ENCODE assay signal across 1 cellular context in the genomic region with DNA sequence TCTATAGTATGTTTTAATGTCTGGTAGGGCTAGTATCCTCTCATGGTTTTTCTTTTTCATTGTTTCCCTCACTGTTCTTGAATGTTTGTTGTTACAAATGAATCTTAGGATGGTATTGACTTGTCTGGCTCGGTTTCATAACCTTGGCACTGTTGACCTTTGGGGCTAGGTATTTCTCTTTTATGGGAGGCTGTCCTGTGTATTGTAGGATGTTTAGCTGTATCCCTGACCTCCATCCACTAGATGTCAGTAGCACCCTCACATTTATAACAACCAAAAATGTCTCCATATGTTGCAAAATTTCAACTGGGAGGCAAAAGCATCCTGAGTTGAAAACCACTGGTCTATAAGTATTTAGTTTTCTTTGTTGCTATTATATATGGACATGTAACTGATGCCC.
TF ChIP-seq lines count a peak whose summit lies in the region.

No MANE protein-coding gene starts in this region.

TF ChIP-seq in liver, 16 proteins besides CTCF, POLR2A, EP300 and RAD21 (continued from another document):
- TF ChIP-seq, protein P1, sequence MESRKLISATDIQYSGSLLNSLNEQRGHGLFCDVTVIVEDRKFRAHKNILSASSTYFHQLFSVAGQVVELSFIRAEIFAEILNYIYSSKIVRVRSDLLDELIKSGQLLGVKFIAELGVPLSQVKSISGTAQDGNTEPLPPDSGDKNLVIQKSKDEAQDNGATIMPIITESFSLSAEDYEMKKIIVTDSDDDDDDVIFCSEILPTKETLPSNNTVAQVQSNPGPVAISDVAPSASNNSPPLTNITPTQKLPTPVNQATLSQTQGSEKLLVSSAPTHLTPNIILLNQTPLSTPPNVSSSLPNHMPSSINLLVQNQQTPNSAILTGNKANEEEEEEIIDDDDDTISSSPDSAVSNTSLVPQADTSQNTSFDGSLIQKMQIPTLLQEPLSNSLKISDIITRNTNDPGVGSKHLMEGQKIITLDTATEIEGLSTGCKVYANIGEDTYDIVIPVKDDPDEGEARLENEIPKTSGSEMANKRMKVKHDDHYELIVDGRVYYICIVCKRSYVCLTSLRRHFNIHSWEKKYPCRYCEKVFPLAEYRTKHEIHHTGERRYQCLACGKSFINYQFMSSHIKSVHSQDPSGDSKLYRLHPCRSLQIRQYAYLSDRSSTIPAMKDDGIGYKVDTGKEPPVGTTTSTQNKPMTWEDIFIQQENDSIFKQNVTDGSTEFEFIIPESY (IDR thresholded peaks at IDR 0.05) = no peak
